In genomic region chr9:112166176-112167140, GRCh38 we compare ENCODE assay signal across 9 cellular contexts. TPM values are rescaled to one million over a fixed set of nuclear protein-coding genes. Genes with fewer than 3 reads are reported as not detected.
DNase-seq lines count a peak whose midpoint lies in the region; ATAC-seq and TF ChIP-seq lines count a peak whose summit lies in the region.
"Had no signal": no experiment of that assay in that cellular context is flagged by ENCODE, and none has a peak within 500 bp of the region (broad histone marks: within the 10 kb centered on the region; RNA-seq: fewer than 3 reads in every experiment).

No MANE protein-coding gene starts in this region.

- H3K4me1 Mint-ChIP-seq in glutamatergic neuron (ENCODE audit: low read depth, unreplicated experiment) = peaks cover 24% of the 10 kb centered on the region
- H3K4me1 Mint-ChIP-seq in activated T-helper 17 cell treated with anti-CD3 and anti-CD28 coated beads, Interleukin-2, amount 50 U/mL, for 72 hours = peaks cover 15% of the 10 kb centered on the region

- H3K4me3 Mint-ChIP-seq in glutamatergic neuron (ENCODE audit: unreplicated experiment) = peak overlapping the region; percentile 25
- H3K4me3 Mint-ChIP-seq in activated T-helper 17 cell treated with anti-CD3 and anti-CD28 coated beads, Interleukin-2, amount 50 U/mL, for 72 hours = no peak overlapping the region

- TF ChIP-seq CTCF in glutamatergic neuron (IDR thresholded peaks at IDR 0.05; ENCODE audit: partially characterized antibody, unreplicated experiment) = no peak

- no peaks in the 10 kb centered on the region for H3K9me3 Mint-ChIP-seq in glutamatergic neuron (ENCODE audit: unreplicated experiment)
- no peaks in the 10 kb centered on the region for H3K9me3 Mint-ChIP-seq in activated T-helper 17 cell treated with anti-CD3 and anti-CD28 coated beads, Interleukin-2, amount 50 U/mL, for 72 hours

- no peak overlapping the region for H3K4me3 ChIP-seq in skeletal muscle cell (ENCODE audit: low read depth, low read length)

- no peak for ATAC-seq in activated T-helper 17 cell treated with anti-CD3 and anti-CD28 coated beads, Interleukin-2, amount 50 U/mL, for 72 hours (replicated peaks)
- no peak for ATAC-seq in HG03196 (IDR thresholded peaks at IDR 0.05; ENCODE audit: unreplicated experiment)
- ATAC-seq in HG03460 (IDR thresholded peaks at IDR 0.05; ENCODE audit: unreplicated experiment) = no peak

- DNase-seq in H4 (ENCODE audit: low spot score) (peak; percentile 67), UCSD-AML1 (lab: John Stamatoyannopoulos, UW; ENCODE audit: unreplicated experiment) (peak; percentile 18), glutamatergic neuron (no peak), skeletal muscle cell (ENCODE audit: low read depth) (peak; percentile 44), NCI-H1105 treated with DMSO at 0.1 percent for 48 hours (lab: John Stamatoyannopoulos, UW) (no peak)
- DNase-seq: stimulated activated CD4-positive, alpha-beta T cell treated with anti-CD3 and anti-CD28 coated beads, Interleukin-4, amount 100 ng/mL, for 24 hours had no signal

- H3K27ac Mint-ChIP-seq in glutamatergic neuron (ENCODE audit: unreplicated experiment) = peak overlapping the region; percentile 59
- H3K27ac Mint-ChIP-seq in activated T-helper 17 cell treated with anti-CD3 and anti-CD28 coated beads, Interleukin-2, amount 50 U/mL, for 72 hours = no peak overlapping the region

- peaks cover 6% of the 10 kb centered on the region for H3K27me3 Mint-ChIP-seq in glutamatergic neuron (ENCODE audit: unreplicated experiment)
- H3K27me3 Mint-ChIP-seq in activated T-helper 17 cell treated with anti-CD3 and anti-CD28 coated beads, Interleukin-2, amount 50 U/mL, for 72 hours = no peaks in the 10 kb centered on the region

- H3K36me3 Mint-ChIP-seq in glutamatergic neuron (ENCODE audit: unreplicated experiment) = peaks cover 8% of the 10 kb centered on the region
- no peaks in the 10 kb centered on the region for H3K36me3 Mint-ChIP-seq in activated T-helper 17 cell treated with anti-CD3 and anti-CD28 coated beads, Interleukin-2, amount 50 U/mL, for 72 hours (ENCODE audit: low read depth)

RNA-seq across cellular contexts. Expression of gene SUSD1, which starts 8.6 kb away (rescaled TPM):
- total RNA-seq in H4 (2014; rRNA removed; shearing (Covaris generic)) = 0.89 and 1.8 TPM in 2 replicates
- total RNA-seq in glutamatergic neuron (ENCODE audit: unreplicated experiment) = 19.9 TPM
- total RNA-seq in activated T-helper 17 cell treated with anti-CD3 and anti-CD28 coated beads, Interleukin-2, amount 50 U/mL, for 72 hours = 1 to 10 TPM; 1.8 to 6.3 TPM

Comparison
In these comparisons a context has a peak if more than half of its experiments do, and no peak if none do; other contexts are left out.
1. DNase-seq: peak in H4 (single experiment), UCSD-AML1 (single experiment) and skeletal muscle cell (single experiment); none in glutamatergic neuron (single experiment) and NCI-H1105 treated with DMSO at 0.1 percent for 48 hours (single experiment).